17 cellular contexts compared by ENCODE assay signal in the genomic region with DNA sequence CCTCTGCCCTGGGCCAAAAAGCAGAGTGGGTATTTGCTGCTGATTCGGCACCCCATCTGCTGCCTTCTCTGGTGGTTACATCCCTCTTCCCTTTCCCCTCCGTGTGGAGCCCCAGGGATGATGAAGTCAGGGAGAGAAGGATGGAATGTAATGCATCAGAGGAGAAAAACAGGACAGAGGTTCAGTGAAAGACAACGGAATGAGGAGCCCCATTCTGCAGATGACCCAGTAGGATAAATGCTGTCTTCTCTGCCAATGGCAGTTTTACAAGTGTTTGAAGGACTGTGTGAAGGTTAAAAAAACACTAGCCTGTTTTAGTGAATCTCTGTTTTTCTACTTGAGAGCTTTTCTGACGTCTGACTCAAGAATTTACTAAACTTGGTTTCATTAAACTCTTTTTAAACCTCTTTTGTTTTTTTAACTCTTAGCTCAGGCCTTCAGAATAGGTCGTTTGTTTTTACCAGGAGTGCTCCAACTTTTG.
DNase-seq lines count a peak whose midpoint lies in the region; ATAC-seq and TF ChIP-seq lines count a peak whose summit lies in the region.
"Had no signal": no experiment of that assay in that cellular context is flagged by ENCODE, and none has a peak within 500 bp of the region (broad histone marks: within the 10 kb centered on the region; RNA-seq: fewer than 3 reads in every experiment).

No MANE protein-coding gene starts in this region.

- peaks cover 75% of the 10 kb centered on the region for H3K36me3 Mint-ChIP-seq in nephron (ENCODE audit: low read depth)

- ATAC-seq in GM19324 (IDR thresholded peaks at IDR 0.05; ENCODE audit: low FRiP score, unreplicated experiment): no peak
- ATAC-seq in GM18858 (IDR thresholded peaks at IDR 0.05; ENCODE audit: unreplicated experiment): no peak

- H3K9me3 ChIP-seq in OCI-LY1 (ENCODE audit: low read length): no peaks in the 10 kb centered on the region
- H3K9me3 ChIP-seq: right lobe of liver had no signal

- peaks cover 6% of the 10 kb centered on the region for H3K4me1 Mint-ChIP-seq in nephron
- H3K4me1 Mint-ChIP-seq: H9 had no signal

- no peaks in the 10 kb centered on the region for H3F3A ChIP-seq in OCI-LY1 (ENCODE audit: insufficient read depth, low read length)

- H3K9me3 Mint-ChIP-seq in nephron: no peaks in the 10 kb centered on the region
- H3K9me3 Mint-ChIP-seq: activated naive CD4-positive, alpha-beta T cell treated with anti-CD3 and anti-CD28 coated beads, Interleukin-2, amount 10 ng/mL, durations not matched to agents 7 days and 5 days; central memory CD8-positive, alpha-beta T cell; H9 had no signal

- H3K27me3 ChIP-seq in OCI-LY1 (ENCODE audit: insufficient read depth, low read length): no peaks in the 10 kb centered on the region
- H3K27me3 ChIP-seq: right lobe of liver had no signal

- peaks cover 30% of the 10 kb centered on the region for H3K36me3 ChIP-seq in OCI-LY1 (ENCODE audit: insufficient read depth, low read length)

- H3K4me3 ChIP-seq in OCI-LY1 (ENCODE audit: low read depth, low read length, poor library complexity, severe bottlenecking): no peak overlapping the region
- H3K4me3 ChIP-seq: right lobe of liver had no signal

- no peak overlapping the region for H3K4me3 Mint-ChIP-seq in nephron
- H3K4me3 Mint-ChIP-seq: activated naive CD4-positive, alpha-beta T cell treated with anti-CD3 and anti-CD28 coated beads, Interleukin-2, amount 10 ng/mL, durations not matched to agents 7 days and 5 days; central memory CD8-positive, alpha-beta T cell; H9; neural crest cell had no signal

- H3K9ac ChIP-seq in OCI-LY1 (ENCODE audit: low read length): no peak overlapping the region; the same call in 1 of the 2 replicates

- no peaks in the 10 kb centered on the region for H4K20me1 ChIP-seq in OCI-LY1 (ENCODE audit: insufficient read depth, low read length)

- DNase-seq in AG20443 (ENCODE audit: low spot score) (peak; percentile 51), NCI-H2227 treated with DMSO at 0.1 percent for 48 hours (lab: John Stamatoyannopoulos, UW) (no peak)
- no peak for DNase-seq in stimulated activated CD4-positive, alpha-beta T cell treated with anti-CD3 and anti-CD28 coated beads, Interleukin-2, amount 100 ng/mL, for 48 hours
- DNase-seq: activated CD8-positive, alpha-beta memory T cell treated with anti-CD3 and anti-CD28 coated beads, Interleukin-2, amount 50 U/mL, for 4 hours; activated naive CD4-positive, alpha-beta T cell treated with anti-CD3 and anti-CD28 coated beads, Interleukin-2, amount 10 ng/mL, durations not matched to agents 7 days and 5 days; Calu3; erythroblast; H9; right lobe of liver; stimulated activated CD4-positive, alpha-beta T cell treated with anti-CD3 and anti-CD28 coated beads, Interleukin-4, amount 100 ng/mL, for 4 hours had no signal

- no peak overlapping the region for H2AFZ ChIP-seq in OCI-LY1 (ENCODE audit: low read length)

- H3K27ac ChIP-seq in OCI-LY1 (ENCODE audit: low read depth, low read length, poor library complexity, severe bottlenecking): peak overlapping the region; percentile 33
- peak overlapping the region; percentile 76 for H3K27ac ChIP-seq in cingulate gyrus (ENCODE audit: low read depth, low read length)
- H3K27ac ChIP-seq: right lobe of liver had no signal

- H3K27ac Mint-ChIP-seq in nephron: peak overlapping the region; percentile 19 to 53 (median 44)
- H3K27ac Mint-ChIP-seq: activated naive CD4-positive, alpha-beta T cell treated with anti-CD3 and anti-CD28 coated beads, Interleukin-2, amount 10 ng/mL, durations not matched to agents 7 days and 5 days had no signal

- no peak overlapping the region; the same call in 1 of the 2 replicates for H3K4me2 ChIP-seq in OCI-LY1 (ENCODE audit: low read length)

- no peaks in the 10 kb centered on the region for H3K9me2 ChIP-seq in OCI-LY1 (ENCODE audit: low read depth, low read length)

- peaks cover 10% of the 10 kb centered on the region for H3K4me1 ChIP-seq in OCI-LY1 (ENCODE audit: insufficient read depth, low read length, severe bottlenecking)

- TF ChIP-seq CTCF in OCI-LY1 (IDR thresholded peaks at IDR 0.05; ENCODE audit: low read length) (no peak), nephron (IDR thresholded peaks at IDR 0.05; ENCODE audit: unreplicated experiment in 3 of 3) (no peak)

- no peaks in the 10 kb centered on the region for H3K79me2 ChIP-seq in OCI-LY1 (ENCODE audit: insufficient read depth, low read length)

- no peaks in the 10 kb centered on the region for H3K27me3 Mint-ChIP-seq in nephron (ENCODE audit: low read depth)
- H3K27me3 Mint-ChIP-seq: activated naive CD4-positive, alpha-beta T cell treated with anti-CD3 and anti-CD28 coated beads, Interleukin-2, amount 10 ng/mL, durations not matched to agents 7 days and 5 days; central memory CD8-positive, alpha-beta T cell had no signal
